ENCODE assay signal across 9 cellular contexts in genomic region chr7:7761974-7762769, GRCh38. TPM values are rescaled to one million over a fixed set of nuclear protein-coding genes. Genes with fewer than 3 reads are reported as not detected.
DNase-seq lines count a peak whose midpoint lies in the region; ATAC-seq and TF ChIP-seq lines count a peak whose summit lies in the region.
"Had no signal": no experiment of that assay in that cellular context is flagged by ENCODE, and none has a peak within 500 bp of the region (broad histone marks: within the 10 kb centered on the region; RNA-seq: fewer than 3 reads in every experiment).

No MANE protein-coding gene starts in this region.

- H3K36me3 Mint-ChIP-seq in activated CD4-positive, alpha-beta memory T cell treated with anti-CD3 and anti-CD28 coated beads for 36 hours = no peaks in the 10 kb centered on the region

- 8 to 14% (median 10%) methylated on average over 9 of the region's 9 CpGs for WGBS in spleen, 5 donors

- H3K4me3 Mint-ChIP-seq in activated CD4-positive, alpha-beta memory T cell treated with anti-CD3 and anti-CD28 coated beads for 36 hours = peak overlapping the region; percentile 88
- H3K4me3 Mint-ChIP-seq: neural crest cell had no signal

- ATAC-seq in GM18519 (IDR thresholded peaks at IDR 0.05; ENCODE audit: low FRiP score, unreplicated experiment) (peak; percentile 63), HG03139 (IDR thresholded peaks at IDR 0.05; ENCODE audit: unreplicated experiment) (peak; percentile 45)

- CTCF ChIA-PET in AG04450 (lab: Charles Lee) = interaction anchor here (0.6 to 5.8 kb wide), 12 partner anchors 11 to 273 kb away, joined by 3 to 80 read pairs (median 5); partner anchors contain the start of gene UMAD1
- CTCF ChIA-PET in activated CD4-positive, alpha-beta memory T cell treated with anti-CD3 and anti-CD28 coated beads for 36 hours (lab: Charles Lee) = interaction anchor here (1.2 to 5.3 kb wide), 5 partner anchors 10 to 427 kb away, joined by 3 to 51 read pairs (median 5); no protein-coding TSS in a partner anchor

- no peaks in the 10 kb centered on the region for H3K27me3 Mint-ChIP-seq in activated CD4-positive, alpha-beta memory T cell treated with anti-CD3 and anti-CD28 coated beads for 36 hours

- H3K27ac Mint-ChIP-seq in activated CD4-positive, alpha-beta memory T cell treated with anti-CD3 and anti-CD28 coated beads for 36 hours = peak overlapping the region; percentile 83

- H3K36me3 ChIP-seq in spleen = no peaks in the 10 kb centered on the region

- no peak for TF ChIP-seq CTCF in AG04450 (IDR thresholded peaks at IDR 0.05; ENCODE audit: low read depth, low read length)
- no peak for TF ChIP-seq CTCF in spleen (IDR thresholded peaks at IDR 0.05 in 8 of 11, conservative IDR thresholded peaks at IDR 0.05 in 3 of 11)

- H3K27me3 ChIP-seq in AG04450 (ENCODE audit: control insufficient read depth, insufficient read depth, low read length) = no peaks in the 10 kb centered on the region
- H3K27me3 ChIP-seq in spleen (replicated peaks in 1 of 7) = no peaks in the 10 kb centered on the region

- H3K9me3 ChIP-seq in AG04450 (ENCODE audit: control insufficient read depth, insufficient read depth, low read length) (no peaks in the 10 kb centered on the region), spleen (no peaks in the 10 kb centered on the region)

- no peak for DNase-seq in AG04450 (ENCODE audit: low read depth, low spot score)
- DNase-seq in activated CD4-positive, alpha-beta memory T cell treated with anti-CD3 and anti-CD28 coated beads for 36 hours = peak; percentile 16
- peak; percentile 21 for DNase-seq in globus pallidus (ENCODE audit: low spot score)
- no peak for DNase-seq in spleen
- DNase-seq in NCI-H526 (lab: John Stamatoyannopoulos, UW) = no peak
- no peak for DNase-seq in HT-29 (ENCODE audit: low spot score)

- peak overlapping the region; percentile 60 for H3K4me3 ChIP-seq in AG04450 (ENCODE audit: low read depth, low read length)
- peak overlapping the region; percentile 29 to 63 (median 42) for H3K4me3 ChIP-seq in spleen

- intact Hi-C loops in activated CD4-positive, alpha-beta memory T cell treated with anti-CD3 and anti-CD28 coated beads for 36 hours (cut with micrococcal nuclease) = loop anchor here (1.0 to 10.0 kb wide), 12 partner anchors 43 to 577 kb away; partner anchors contain the start of genes C1GALT1, GLCCI1 and UMAD1
- intact Hi-C loops in spleen (cut with DNase I; ENCODE audit: low total_unique reads) = loop anchor here (10.0 kb wide), 2 partner anchors 63 to 453 kb away; no protein-coding TSS in a partner anchor

- no peaks in the 10 kb centered on the region for H3K9me3 Mint-ChIP-seq in activated CD4-positive, alpha-beta memory T cell treated with anti-CD3 and anti-CD28 coated beads for 36 hours
- H3K9me3 Mint-ChIP-seq: neural crest cell had no signal

- no peak overlapping the region for H3K27ac ChIP-seq in AG04450 (ENCODE audit: low read depth, low read length)
- H3K27ac ChIP-seq in spleen = peak overlapping the region; percentile 37 to 87 (median 82)

- H3K4me1 ChIP-seq in spleen = peaks cover 6 to 52% (median 30%) of the 10 kb centered on the region in 6 donors

- peaks cover 32% of the 10 kb centered on the region for H3K4me1 Mint-ChIP-seq in activated CD4-positive, alpha-beta memory T cell treated with anti-CD3 and anti-CD28 coated beads for 36 hours (ENCODE audit: low read depth)
- H3K4me1 Mint-ChIP-seq: neural crest cell had no signal

- POLR2A ChIA-PET in AG04450 (lab: Yijun Ruan, JAX) = no interaction called here
- POLR2A ChIA-PET in activated CD4-positive, alpha-beta memory T cell treated with anti-CD3 and anti-CD28 coated beads for 36 hours (lab: Charles Lee) = no interaction called here

- TF ChIP-seq POLR2A in spleen (IDR thresholded peaks at IDR 0.05) = no peak

RNA-seq across cellular contexts. Expression of gene RPA3, which starts 43.8 kb away (rescaled TPM):
- polyA plus RNA-seq in AG04450 (2011; rRNA removed) (18.6 and 22.9 TPM in 2 replicates), spleen (10 to 100 TPM; 28.3 to 41.8 (median 41.0) TPM)
- polyA minus RNA-seq in AG04450 (2011; rRNA and poly(A)+ RNA removed) = 2.8 and 4.3 TPM in 2 replicates
- 100 to 1,000 TPM; 214 to 220 TPM for total RNA-seq in activated CD4-positive, alpha-beta memory T cell treated with anti-CD3 and anti-CD28 coated beads for 36 hours
- total RNA-seq in spleen = 10 to 100 TPM; 18.0 to 32.1 (median 25.4) TPM
- total RNA-seq in HT-29 (2014; rRNA removed; shearing (Covaris generic)) = 21.1 and 22.0 TPM in 2 replicates

Comparison
In these comparisons a context has a peak if more than half of its experiments do, and no peak if none do; other contexts are left out.
1. DNase-seq: peak in activated CD4-positive, alpha-beta memory T cell treated with anti-CD3 and anti-CD28 coated beads for 36 hours (single experiment) and globus pallidus (single experiment); none in AG04450 (single experiment), spleen (single experiment), NCI-H526 (0 of 2) and HT-29 (single experiment).